In genomic region chr7:44286182-44286617, GRCh38 we compare ENCODE assay signal across 1 cellular context.
TF ChIP-seq lines count a peak whose summit lies in the region.

No MANE protein-coding gene starts in this region.

TF ChIP-seq in SK-N-SH, 30 proteins besides CTCF, POLR2A, EP300 and RAD21 (continued from another document):
- no peak for TF ChIP-seq REST (IDR thresholded peaks at IDR 0.05; ENCODE audit: low read depth, low read length)
- no peak for TF ChIP-seq MAX (IDR thresholded peaks at IDR 0.05; ENCODE audit: low read depth)
- TF ChIP-seq ZBTB33 (IDR thresholded peaks at IDR 0.05; ENCODE audit: borderline replicate concordance, low read depth) = no peak
- no peak for TF ChIP-seq ELF1 (IDR thresholded peaks at IDR 0.05)
- TF ChIP-seq GATA2 (CRISPR knock-in tag; IDR thresholded peaks at IDR 0.05) = no peak
TF ChIP-seq in SK-N-SH: peak in this region for 0.
